In the genomic region with DNA sequence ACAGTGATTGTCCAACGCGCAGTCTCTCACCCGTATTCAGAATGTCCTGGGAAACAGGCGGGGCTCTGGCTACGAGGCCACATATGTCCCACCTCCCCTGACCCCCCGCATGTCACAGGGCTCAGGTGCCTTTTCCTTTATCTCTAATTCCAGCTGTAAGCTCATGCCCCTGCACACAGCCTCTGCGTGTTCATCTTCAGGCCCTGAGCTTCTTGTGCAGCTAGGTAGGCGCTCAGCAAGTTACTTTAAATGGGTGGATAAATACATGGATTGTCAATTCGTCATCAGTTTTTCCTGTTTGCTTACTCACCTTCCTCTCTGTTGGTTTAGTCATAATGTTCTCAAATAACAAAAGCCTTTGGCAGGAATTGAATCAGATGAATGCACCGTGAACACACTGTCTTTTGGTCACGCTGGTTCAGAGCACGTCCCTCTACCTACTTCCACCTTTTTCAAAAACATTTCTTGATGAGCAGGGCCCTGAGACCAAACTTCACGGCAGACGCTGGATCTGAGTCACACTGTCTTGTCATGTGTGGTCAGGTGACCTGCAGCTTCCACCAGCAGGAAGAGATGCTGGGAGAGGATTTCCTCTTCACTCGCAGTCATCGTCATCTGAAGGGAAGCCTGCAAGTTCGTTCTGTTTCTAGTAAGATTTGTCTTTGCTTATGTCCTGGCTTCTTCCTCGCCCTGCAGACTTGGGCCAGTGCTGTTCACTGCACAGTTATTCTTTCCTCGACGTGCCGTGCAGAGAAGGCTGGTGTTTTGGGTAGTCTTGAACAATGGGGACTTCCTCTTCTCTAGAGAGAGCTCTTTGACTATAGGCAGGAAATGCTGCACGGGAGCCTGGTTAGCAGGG, we compare ENCODE assay signal across 8 cellular contexts.
A peak's percentile ranks its signal among the peaks of the same experiment; 100 is the strongest.
DNase-seq lines count a peak whose midpoint lies in the region; ATAC-seq and TF ChIP-seq lines count a peak whose summit lies in the region.

No MANE protein-coding gene starts in this region.

- DNase-seq in AG10803 (ENCODE audit: low read depth) (peak; percentile 61), OCI-M1 (lab: John Stamatoyannopoulos, UW) (peak; percentile 4), activated T-cell treated with anti-CD3 and anti-CD28 coated beads for 48 hours (ENCODE audit: low read depth) (peak; percentile 53), fibroblast of peridontal ligament (ENCODE audit: extremely low read depth) (peak; percentile 48), pons (ENCODE audit: low spot score) (peak; percentile 58), ureter (ENCODE audit: low spot score) (peak; percentile 53)

- ATAC-seq in GM19324 (IDR thresholded peaks at IDR 0.05; ENCODE audit: low FRiP score, unreplicated experiment) (peak; percentile 66), HG03439 (IDR thresholded peaks at IDR 0.05; ENCODE audit: unreplicated experiment) (peak; percentile 84)

- no peak for TF ChIP-seq CTCF in AG10803 (conservative IDR thresholded peaks at IDR 0.05; ENCODE audit: low read length)

- no peak overlapping the region for H3K4me3 ChIP-seq in AG10803 (ENCODE audit: low read length)

Comparison
In these comparisons a context has a peak if more than half of its experiments do, and no peak if none do; other contexts are left out.
1. DNase-seq: peak in every context shown above with its lines; median percentile 61 in AG10803; 58 in pons; 53 in activated T-cell treated with anti-CD3 and anti-CD28 coated beads for 48 hours; 53 in ureter; 48 in fibroblast of peridontal ligament; 4 in OCI-M1.